Comparison of ENCODE assay signal across 10 cellular contexts in the genomic region with DNA sequence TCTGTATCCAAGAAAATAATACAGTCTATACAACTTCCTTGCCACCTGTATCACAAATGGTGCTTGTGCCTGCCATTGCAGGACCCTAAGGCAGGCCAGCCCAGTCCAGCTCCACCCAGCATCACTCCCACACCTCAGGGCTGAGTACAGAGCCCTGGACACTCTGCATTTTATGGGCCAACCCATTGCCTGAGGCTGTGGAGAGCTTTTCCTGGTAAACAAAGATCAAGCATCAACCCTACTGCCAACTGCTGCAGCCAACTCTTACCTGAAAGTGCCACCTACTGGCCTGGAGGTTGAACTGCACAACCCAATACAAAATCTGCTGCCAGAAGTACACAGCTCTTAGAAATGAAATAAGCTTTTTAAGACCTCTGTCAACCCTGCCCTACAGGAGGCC.
DNase-seq lines count a peak whose midpoint lies in the region; ATAC-seq, FAIRE-seq and TF ChIP-seq lines count a peak whose summit lies in the region.
"Had no signal": no experiment of that assay in that cellular context is flagged by ENCODE, and none has a peak within 500 bp of the region (broad histone marks: within the 10 kb centered on the region; RNA-seq: fewer than 3 reads in every experiment).

No MANE protein-coding gene starts in this region.

- H3K9me3 Mint-ChIP-seq in type B pancreatic cell: no peaks in the 10 kb centered on the region

- H3K9me3 ChIP-seq in left ventricle myocardium inferior (replicated peaks) (peaks cover 65% of the 10 kb centered on the region), heart right ventricle (peaks cover 0 to 68% (median 12%) of the 10 kb centered on the region in 11 donors)

- H3K4me1 Mint-ChIP-seq in type B pancreatic cell (ENCODE audit: unreplicated experiment): no peaks in the 10 kb centered on the region

- intact Hi-C loops in left ventricle myocardium inferior (cut with micrococcal nuclease) (no loop called here), heart right ventricle (cut with DNase I) (no loop called here)

- TF ChIP-seq POLR2A in erythroblast (IDR thresholded peaks at IDR 0.05; ENCODE audit: low read length) (no peak), GM12891 (IDR thresholded peaks at IDR 0.05; ENCODE audit: low read depth, low read length) (no peak)

- TF ChIP-seq CTCF in left ventricle myocardium inferior (IDR thresholded peaks at IDR 0.05; ENCODE audit: borderline replicate concordance) (peak; percentile 12), heart right ventricle (IDR thresholded peaks at IDR 0.05) (peak in 3 of 9 donors; percentile 16 to 25 (median 24)), LNCAP (IDR thresholded peaks at IDR 0.05) (peak; percentile 65; the same call in 1 of the 2 replicates), type B pancreatic cell (conservative IDR thresholded peaks at IDR 0.05) (peak; percentile 59)

- ATAC-seq in heart right ventricle: no peak
- ATAC-seq in GM21515 (IDR thresholded peaks at IDR 0.05; ENCODE audit: unreplicated experiment): no peak

- H3K4me3 Mint-ChIP-seq in type B pancreatic cell: no peak overlapping the region
- H3K4me3 Mint-ChIP-seq: T-helper 1 cell treated with Interleukin-12 subunit alpha and Interleukin-12 subunit beta and Interleukin-4 antibody, amounts not matched to agents 30 μg/mL and 1 μg/mL, for 36 hours had no signal

- H3K36me3 ChIP-seq in left ventricle myocardium inferior (no peaks in the 10 kb centered on the region), heart right ventricle (no peaks in the 10 kb centered on the region)

- DNase-seq in left ventricle myocardium inferior (no peak), heart right ventricle (no peak), erythroblast (lab: John Stamatoyannopoulos, UW) (peak; percentile 8 to 22), type B pancreatic cell (ENCODE audit: extremely low spot score, unreplicated experiment) (no peak), GM12891 (ENCODE audit: insufficient read length, low spot score) (no peak)
- DNase-seq in stimulated activated naive CD4-positive, alpha-beta T cell treated with Interleukin-2 at 50 U/mL for 16 hours (lab: John Stamatoyannopoulos, UW): no peak
- DNase-seq: GF-D8 had no signal

- H3K36me3 Mint-ChIP-seq in type B pancreatic cell: peaks cover 4% of the 10 kb centered on the region

- H3K4me3 ChIP-seq in left ventricle myocardium inferior: no peak overlapping the region
- H3K4me3 ChIP-seq in heart right ventricle: no peak overlapping the region

- no peaks in the 10 kb centered on the region for H3K27me3 Mint-ChIP-seq in type B pancreatic cell

- FAIRE-seq in GM12891 (lab: Jason Lieb, UNC): no peak

- H3K27ac Mint-ChIP-seq in type B pancreatic cell: no peak overlapping the region
- H3K27ac Mint-ChIP-seq: T-helper 1 cell treated with Interleukin-12 subunit alpha and Interleukin-12 subunit beta and Interleukin-4 antibody, amounts not matched to agents 30 μg/mL and 1 μg/mL, for 36 hours had no signal

- no peak overlapping the region for H3K27ac ChIP-seq in left ventricle myocardium inferior (replicated peaks)
- H3K27ac ChIP-seq in heart right ventricle: no peak overlapping the region

- H3K27me3 ChIP-seq in left ventricle myocardium inferior (ENCODE audit: low read depth) (no peaks in the 10 kb centered on the region), heart right ventricle (no peaks in the 10 kb centered on the region)

- H3K4me1 ChIP-seq in left ventricle myocardium inferior (no peaks in the 10 kb centered on the region), heart right ventricle (no peaks in the 10 kb centered on the region)

TF ChIP-seq in GM12891, 5 proteins besides CTCF, POLR2A, EP300 and RAD21:
- TF ChIP-seq POU2F2 (IDR thresholded peaks at IDR 0.05; ENCODE audit: low read depth, low read length): no peak
- TF ChIP-seq SPI1 (IDR thresholded peaks at IDR 0.05; ENCODE audit: low read depth, low read length): no peak
- no peak for TF ChIP-seq POLR2AphosphoS5 (IDR thresholded peaks at IDR 0.05; ENCODE audit: low read depth, low read length)
TF ChIP-seq in GM12891: peak in this region for 0.

Comparison
In these comparisons a context has a peak if more than half of its experiments do, and no peak if none do; other contexts are left out.
1. DNase-seq: peak in erythroblast (2 of 2); none in left ventricle myocardium inferior (single experiment), heart right ventricle (0 of 2), type B pancreatic cell (single experiment), stimulated activated naive CD4-positive, alpha-beta T cell treated with Interleukin-2 at 50 U/mL for 16 hours (single experiment) and GM12891 (single experiment).